Comparison of ENCODE assay signal across 18 cellular contexts in the genomic region with DNA sequence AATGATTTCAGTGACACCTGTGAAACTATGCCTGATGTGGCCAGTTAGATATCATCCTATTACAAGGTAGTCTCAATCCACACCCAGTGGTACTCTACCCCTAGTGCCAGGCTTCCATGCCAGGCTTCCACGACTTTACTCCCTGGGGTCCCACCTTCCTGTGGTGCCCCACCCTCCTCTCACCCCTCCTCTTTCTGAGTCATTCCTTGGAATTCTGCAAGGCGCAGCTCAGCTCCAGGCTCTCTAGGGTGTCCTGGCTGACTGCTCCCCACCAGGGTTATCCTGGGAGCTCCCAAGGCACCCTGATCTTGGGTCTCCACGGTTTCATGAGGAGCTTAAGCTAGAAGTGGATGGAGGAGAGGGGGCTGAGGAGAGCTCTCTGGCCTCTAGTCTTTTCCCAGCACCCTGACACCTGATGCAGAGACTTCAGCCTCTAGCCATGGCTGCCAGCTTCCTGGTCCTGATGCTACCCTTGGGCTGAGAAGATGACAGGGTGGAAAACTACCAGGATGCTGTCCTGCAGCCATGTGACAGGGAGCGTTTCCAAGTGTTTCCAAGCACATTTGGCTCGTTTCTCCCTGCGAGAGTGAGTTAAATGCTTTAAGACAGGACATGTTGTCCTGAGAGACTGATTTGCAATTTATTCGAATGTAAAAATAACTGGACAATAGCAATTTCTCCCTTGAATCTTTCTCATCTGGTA.
"Had no signal": no experiment of that assay in that cellular context is flagged by ENCODE, and none has a peak within 500 bp of the region (broad histone marks: within the 10 kb centered on the region; RNA-seq: fewer than 3 reads in every experiment).

No MANE protein-coding gene starts in this region.

- H3K36me3 ChIP-seq: breast epithelium, ovary, stomach, tibial artery had no signal

- H3K27me3 ChIP-seq: ovary, tibial artery had no signal

- ATAC-seq: activated T-cell treated with anti-CD3 and anti-CD28 coated beads, Interleukin-2, amount 50 U/mL, for 72 hours; effector memory CD8-positive, alpha-beta T cell; left cardiac atrium had no signal

- H3K27ac ChIP-seq: breast epithelium, epithelial cell of prostate, ovary, stomach, tibial artery had no signal

- H3K4me3 ChIP-seq: breast epithelium, ovary, stomach, tibial artery had no signal

- H3K4me1 ChIP-seq: breast epithelium, stomach, tibial artery had no signal

- DNase-seq: activated CD4-positive, alpha-beta memory T cell treated with anti-CD3 and anti-CD28 coated beads for 36 hours; activated gamma-delta T cell treated with Interleukin-2 at 50 U/mL for 16 hours; activated naive CD8-positive, alpha-beta T cell treated with anti-CD3 and anti-CD28 coated beads, Interleukin-2, amount 10 ng/mL, durations not matched to agents 7 days and 5 days; activated T-cell treated with anti-CD3 and anti-CD28 coated beads, Interleukin-2, amount 50 U/mL, for 72 hours; aorta; cortex of kidney; effector memory CD8-positive, alpha-beta T cell; left cardiac atrium; mammary epithelial cell; nephron progenitor cell; ovary; SIG-M5; stimulated activated CD4-positive, alpha-beta T cell treated with anti-CD3 and anti-CD28 coated beads, Interleukin-4, amount 100 ng/mL, for 1 hour; stimulated activated CD8-positive, alpha-beta memory T cell treated with anti-CD3 and anti-CD28 coated beads, Interleukin-4, amount 100 ng/mL, for 48 hours; stomach; tibial artery had no signal

- H3K9me3 ChIP-seq: ovary, tibial artery had no signal
